Comparison of ENCODE assay signal across 33 cellular contexts in genomic region chr18:61681065-61681464, GRCh38.
"Had no signal": no experiment of that assay in that cellular context is flagged by ENCODE, and none has a peak within 500 bp of the region (broad histone marks: within the 10 kb centered on the region; RNA-seq: fewer than 3 reads in every experiment).

No MANE protein-coding gene starts in this region.

- FAIRE-seq: astrocyte, bronchial epithelial cell had no signal

- DNase-seq: activated effector memory CD4-positive, alpha-beta T cell treated with anti-CD3 and anti-CD28 coated beads, Interleukin-2, amount 50 U/mL, for 16 hours; activated effector memory CD4-positive, alpha-beta T cell treated with Interleukin-2 at 50 U/mL for 16 hours; activated gamma-delta T cell; activated gamma-delta T cell treated with Interleukin-2 at 50 U/mL for 16 hours; activated naive CD4-positive, alpha-beta T cell; activated naive CD4-positive, alpha-beta T cell treated with anti-CD3 and anti-CD28 coated beads for 36 hours; activated naive CD4-positive, alpha-beta T cell treated with anti-CD3 and anti-CD28 coated beads, Interleukin-2, amount 10 ng/mL, durations not matched to agents 7 days and 5 days; activated naive CD4-positive, alpha-beta T cell treated with anti-CD3 and anti-CD28 coated beads, Interleukin-2, amount 50 U/mL, for 16 hours; activated naive CD4-positive, alpha-beta T cell treated with Interleukin-2 at 50 U/mL for 16 hours; activated naive CD8-positive, alpha-beta T cell treated with anti-CD3 and anti-CD28 coated beads for 36 hours; activated naive CD8-positive, alpha-beta T cell treated with anti-CD3 and anti-CD28 coated beads, Interleukin-2, amount 10 ng/mL, durations not matched to agents 7 days and 5 days; activated naive CD8-positive, alpha-beta T cell treated with anti-CD3 and anti-CD28 coated beads, Interleukin-2, amount 50 U/mL, for 24 hours; activated T-cell treated with anti-CD3 and anti-CD28 coated beads, Interleukin-2, amount 50 U/mL, for 24 hours; activated T-cell treated with anti-CD3 and anti-CD28 coated beads, Interleukin-2, amount 50 U/mL, for 4 hours; activated T-cell treated with anti-CD3 and anti-CD28 coated beads, Interleukin-2, amount 50 U/mL, for 48 hours; activated T-cell treated with anti-CD3 and anti-CD28 coated beads, Interleukin-2, amount 50 U/mL, for 72 hours; adrenal gland; amniotic stem cell; amygdala; anterior cingulate cortex; aorta; body of pancreas; brain microvascular endothelial cell; caudate nucleus; central memory CD4-positive, alpha-beta T cell; cerebellar nuclear complex had no signal

- H3K4me3 ChIP-seq: adrenal gland, ascending aorta, body of pancreas, breast epithelium, cardiac muscle cell had no signal

- H3K36me3 ChIP-seq: adrenal gland, ascending aorta, brain microvascular endothelial cell, breast epithelium, cardiac muscle cell had no signal

- H3K4me1 ChIP-seq: adrenal gland, ascending aorta, breast epithelium had no signal

- ATAC-seq: activated naive CD4-positive, alpha-beta T cell treated with anti-CD3 and anti-CD28 coated beads, Interleukin-2, amount 50 U/mL, for 72 hours; activated naive CD8-positive, alpha-beta T cell treated with anti-CD3 and anti-CD28 coated beads, Interleukin-2, amount 50 U/mL, for 24 hours; activated T-cell treated with anti-CD3 and anti-CD28 coated beads, Interleukin-2, amount 50 U/mL, for 4 hours; activated T-cell treated with anti-CD3 and anti-CD28 coated beads, Interleukin-2, amount 50 U/mL, for 72 hours; activated T-helper 17 cell treated with anti-CD3 and anti-CD28 coated beads, Interleukin-2, amount 50 U/mL, for 72 hours; body of pancreas had no signal

- H3K27me3 ChIP-seq: adrenal gland, ascending aorta, body of pancreas, brain microvascular endothelial cell, breast epithelium, cardiac muscle cell had no signal

- H3K27ac ChIP-seq: adrenal gland, ascending aorta, brain microvascular endothelial cell, breast epithelium, cardiac muscle cell had no signal
